ENCODE assay signal across 10 cellular contexts in genomic region chr9:127556871-127557270, GRCh38. TPM values are rescaled to one million over a fixed set of nuclear protein-coding genes. Genes with fewer than 3 reads are reported as not detected.
A peak's percentile ranks its signal among the peaks of the same experiment; 100 is the strongest.
DNase-seq lines count a peak whose midpoint lies in the region; ATAC-seq and TF ChIP-seq lines count a peak whose summit lies in the region.
"Had no signal": no experiment of that assay in that cellular context is flagged by ENCODE, and none has a peak within 500 bp of the region (broad histone marks: within the 10 kb centered on the region; RNA-seq: fewer than 3 reads in every experiment).

No MANE protein-coding gene starts in this region.

- DNase-seq in heart left ventricle (no peak), Right ventricle myocardium inferior (ENCODE audit: missing footprints) (no peak), adipocyte (ENCODE audit: low read depth) (no peak), mesothelial cell of epicardium (ENCODE audit: low spot score in 2 of 2, unreplicated experiment in 2 of 2) (no peak), type B pancreatic cell (ENCODE audit: extremely low spot score, unreplicated experiment) (no peak), NCI-H748 (lab: John Stamatoyannopoulos, UW; ENCODE audit: unreplicated experiment) (no peak)
- DNase-seq: activated B cell treated with CpG ODN at 0.5 μM for 24 hours, naive B cell had no signal

- ATAC-seq in heart left ventricle (no peak), Right ventricle myocardium inferior (no peak), HG03469 (IDR thresholded peaks at IDR 0.05; ENCODE audit: unreplicated experiment) (no peak), HG03432 (IDR thresholded peaks at IDR 0.05; ENCODE audit: unreplicated experiment) (no peak)

- no peak for TF ChIP-seq CTCF in heart left ventricle (IDR thresholded peaks at IDR 0.05)
- TF ChIP-seq CTCF in mesothelial cell of epicardium (IDR thresholded peaks at IDR 0.05; ENCODE audit: unreplicated experiment): no peak
- no peak for TF ChIP-seq CTCF in type B pancreatic cell (conservative IDR thresholded peaks at IDR 0.05)

- H3K9me3 Mint-ChIP-seq in mesothelial cell of epicardium (no peaks in the 10 kb centered on the region), type B pancreatic cell (no peaks in the 10 kb centered on the region)
- H3K9me3 Mint-ChIP-seq: activated B cell treated with CpG ODN at 0.5 μM for 24 hours, naive B cell had no signal

- H3K27me3 ChIP-seq in heart left ventricle (no peaks in the 10 kb centered on the region), adipocyte (replicated peaks; ENCODE audit: control insufficient read depth, insufficient read depth, low read length) (no peaks in the 10 kb centered on the region)

- H3K4me3 ChIP-seq in heart left ventricle: no peak overlapping the region
- H3K4me3 ChIP-seq in adipocyte (ENCODE audit: low read length): peak overlapping the region; percentile 53

- peaks cover 0 to 20% (median 2%) of the 10 kb centered on the region in 9 donors for H3K36me3 ChIP-seq in heart left ventricle
- H3K36me3 ChIP-seq in adipocyte (ENCODE audit: control insufficient read depth, insufficient read depth, low read length, severe bottlenecking): peaks cover 21% of the 10 kb centered on the region

- H3K27me3 Mint-ChIP-seq in mesothelial cell of epicardium (ENCODE audit: low read depth) (no peaks in the 10 kb centered on the region), type B pancreatic cell (no peaks in the 10 kb centered on the region)

- H3K4me1 ChIP-seq in heart left ventricle (peaks cover 18 to 89% (median 67%) of the 10 kb centered on the region in 12 donors), adipocyte (ENCODE audit: control insufficient read depth, insufficient read depth, low read length) (peaks cover 59% of the 10 kb centered on the region)

- TF ChIP-seq POLR2A in heart left ventricle (IDR thresholded peaks at IDR 0.05): no peak

- H3K9me3 ChIP-seq in heart left ventricle (no peaks in the 10 kb centered on the region), adipocyte (ENCODE audit: control insufficient read depth, low read length) (no peaks in the 10 kb centered on the region)

- H3K27ac Mint-ChIP-seq in mesothelial cell of epicardium (peak overlapping the region; percentile 95), type B pancreatic cell (peak overlapping the region; percentile 98)
- H3K27ac Mint-ChIP-seq: activated B cell treated with CpG ODN at 0.5 μM for 24 hours had no signal

- 69 to 75% (median 72%) methylated on average over 4 of the region's 4 CpGs for WGBS in heart left ventricle, 4 donors

- H3K9ac ChIP-seq in adipocyte (ENCODE audit: low read length): peak overlapping the region; percentile 85

- intact Hi-C loops in heart left ventricle (cut with DNase I) (no loop called here), Right ventricle myocardium inferior (cut with DNase I) (no loop called here)

- no peak overlapping the region for H3K4me3 Mint-ChIP-seq in mesothelial cell of epicardium
- peak overlapping the region; percentile 75 for H3K4me3 Mint-ChIP-seq in type B pancreatic cell
- H3K4me3 Mint-ChIP-seq: activated B cell treated with CpG ODN at 0.5 μM for 24 hours had no signal

- peak overlapping the region; percentile 1 to 88 (median 69) for H3K27ac ChIP-seq in heart left ventricle

- H3K4me1 Mint-ChIP-seq in mesothelial cell of epicardium: peaks cover 49% of the 10 kb centered on the region
- peaks cover 52% of the 10 kb centered on the region for H3K4me1 Mint-ChIP-seq in type B pancreatic cell (ENCODE audit: unreplicated experiment)

- H3K36me3 Mint-ChIP-seq in mesothelial cell of epicardium (no peaks in the 10 kb centered on the region), type B pancreatic cell (peaks cover 15% of the 10 kb centered on the region)
- H3K36me3 Mint-ChIP-seq: naive B cell had no signal

RNA-seq across cellular contexts. Expression of gene STXBP1, which starts 55.2 kb away (rescaled TPM):
- total RNA-seq in heart left ventricle: 100 to 1,000 TPM in 1 of 9 donors, 10 to 100 TPM in 8; 35.9 to 102 (median 50.2) TPM
- 10 to 100 TPM; 14.0 to 23.7 TPM for polyA plus RNA-seq in heart left ventricle
- 51.5 TPM for total RNA-seq in Right ventricle myocardium inferior
- 94.9 to 112 TPM (median 105 TPM) in 3 replicates for total RNA-seq in mesothelial cell of epicardium
- total RNA-seq in type B pancreatic cell (ENCODE audit: low replicate concordance): 43.1 and 48.8 TPM in 2 replicates
